ENCODE assay signal across 19 cellular contexts in genomic region chr12:100962086-100962712, GRCh38.
DNase-seq lines count a peak whose midpoint lies in the region; ATAC-seq and TF ChIP-seq lines count a peak whose summit lies in the region.
"Had no signal": no experiment of that assay in that cellular context is flagged by ENCODE, and none has a peak within 500 bp of the region (broad histone marks: within the 10 kb centered on the region; RNA-seq: fewer than 3 reads in every experiment).

No MANE protein-coding gene starts in this region.

- H3K9me3 Mint-ChIP-seq in nephron progenitor cell: no peaks in the 10 kb centered on the region

- no peak overlapping the region for H3K27ac Mint-ChIP-seq in nephron progenitor cell
- H3K27ac Mint-ChIP-seq: CD4-positive, alpha-beta memory T cell had no signal

- H3K9me3 ChIP-seq in ovary: no peaks in the 10 kb centered on the region
- H3K9me3 ChIP-seq in thoracic aorta: no peaks in the 10 kb centered on the region
- H3K9me3 ChIP-seq: SK-N-SH had no signal

- intact Hi-C loops in ovary (cut with DNase I): no loop called here

- H3K4me3 ChIP-seq in choroid plexus epithelial cell (ENCODE audit: low read depth, low read length) (no peak overlapping the region), ovary (no peak overlapping the region), thoracic aorta (no peak overlapping the region)

- peak; percentile 42 for DNase-seq in HCEC 1CT
- DNase-seq in choroid plexus epithelial cell (ENCODE audit: low read depth): peak; percentile 28
- DNase-seq in ovary: peak in 3 of 5 donors; percentile 22 to 46 (median 40)
- no peak for DNase-seq in thoracic aorta (ENCODE audit: low spot score)
- no peak for DNase-seq in nephron progenitor cell
- DNase-seq in DMS153 (lab: John Stamatoyannopoulos, UW): no peak
- DNase-seq: C1 segment of cervical spinal cord; CD4-positive, alpha-beta memory T cell; DMS 273 treated with DMSO at 0.1 percent for 48 hours; DMS79 treated with DMSO at 0.1 percent for 48 hours; Karpas-422; NCI-H1092; NCI-H1417 treated with DMSO at 0.1 percent for 48 hours; NCI-H187; NCI-H524; NCI-H774; SK-N-SH had no signal

- TF ChIP-seq CTCF in choroid plexus epithelial cell (conservative IDR thresholded peaks at IDR 0.05; ENCODE audit: low read depth, low read length) (no peak), ovary (IDR thresholded peaks at IDR 0.05) (no peak), thoracic aorta (IDR thresholded peaks at IDR 0.05) (no peak), nephron progenitor cell (IDR thresholded peaks at IDR 0.05) (no peak)

- H3K36me3 Mint-ChIP-seq in nephron progenitor cell (ENCODE audit: low read depth): no peaks in the 10 kb centered on the region
- H3K36me3 Mint-ChIP-seq: CD4-positive, alpha-beta memory T cell had no signal

- peaks cover 8% of the 10 kb centered on the region for H3K4me1 Mint-ChIP-seq in nephron progenitor cell
- H3K4me1 Mint-ChIP-seq: CD4-positive, alpha-beta memory T cell had no signal

- WGBS in ovary, 3 donors: 11 to 33% (median 15%) methylated on average over 5 of the region's 5 CpGs

- peaks cover 3% of the 10 kb centered on the region for H3K4me1 ChIP-seq in ovary (ENCODE audit: insufficient read depth)
- peaks cover 0 to 13% of the 10 kb centered on the region in 2 donors for H3K4me1 ChIP-seq in thoracic aorta (ENCODE audit: control insufficient read depth in 1 of 2, low read depth in 2 of 2)

- H3K4me3 Mint-ChIP-seq in nephron progenitor cell: no peak overlapping the region
- H3K4me3 Mint-ChIP-seq: CD4-positive, alpha-beta memory T cell had no signal

- TF ChIP-seq EP300 in ovary (IDR thresholded peaks at IDR 0.05): no peak

- ATAC-seq in thoracic aorta (ENCODE audit: insufficient number of reproducible peaks, low FRiP score, low read depth) (peak; percentile 41), HG03095 (IDR thresholded peaks at IDR 0.05; ENCODE audit: unreplicated experiment) (no peak)
- ATAC-seq: HepG2 had no signal

- H3K27ac ChIP-seq in ovary (no peak overlapping the region), thoracic aorta (no peak overlapping the region)

- H3K27me3 ChIP-seq in ovary (no peaks in the 10 kb centered on the region), thoracic aorta (replicated peaks; ENCODE audit: insufficient read depth) (no peaks in the 10 kb centered on the region)

- H3K36me3 ChIP-seq in ovary (no peaks in the 10 kb centered on the region), thoracic aorta (no peaks in the 10 kb centered on the region)

- H3K27me3 Mint-ChIP-seq in nephron progenitor cell (ENCODE audit: low read depth, poor library complexity): no peaks in the 10 kb centered on the region
- H3K27me3 Mint-ChIP-seq: CD4-positive, alpha-beta memory T cell had no signal

- no peak for TF ChIP-seq POLR2A in ovary (IDR thresholded peaks at IDR 0.05)

Comparison
In these comparisons a context has a peak if more than half of its experiments do, and no peak if none do; other contexts are left out.
1. DNase-seq: peak in HCEC 1CT (single experiment), choroid plexus epithelial cell (single experiment) and ovary (3 of 5); none in thoracic aorta (single experiment), nephron progenitor cell (single experiment) and DMS153 (single experiment).